9 cellular contexts compared by ENCODE assay signal in the genomic region with DNA sequence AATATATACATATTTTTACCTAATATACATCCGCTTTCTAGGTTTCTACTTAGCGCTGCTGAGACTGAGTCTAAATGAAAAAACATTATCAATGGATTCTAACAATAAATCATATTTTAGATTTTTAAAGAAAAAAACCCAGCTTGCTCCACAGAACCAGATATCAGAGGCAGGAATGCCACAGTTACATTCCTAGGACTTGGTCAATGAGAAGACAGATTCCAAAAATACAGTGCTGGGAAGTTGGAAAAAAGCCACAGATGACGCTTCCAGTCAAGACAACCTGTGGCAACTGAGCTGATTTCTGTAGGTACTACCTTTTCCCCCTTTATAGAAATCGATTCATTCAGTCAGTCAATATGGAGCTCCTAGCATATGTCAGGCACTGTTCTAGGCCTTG. TPM values are rescaled to one million over a fixed set of nuclear protein-coding genes. Genes with fewer than 3 reads are reported as not detected.
DNase-seq lines count a peak whose midpoint lies in the region; TF ChIP-seq lines count a peak whose summit lies in the region.
"Had no signal": no experiment of that assay in that cellular context is flagged by ENCODE, and none has a peak within 500 bp of the region (broad histone marks: within the 10 kb centered on the region; RNA-seq: fewer than 3 reads in every experiment).

No MANE protein-coding gene starts in this region.

- no peaks in the 10 kb centered on the region for H3K9me3 ChIP-seq in CD4-positive, alpha-beta memory T cell (ENCODE audit: control insufficient read depth in 1 of 2, low read length in 2 of 2)
- peaks cover 5% of the 10 kb centered on the region for H3K9me3 ChIP-seq in Karpas-422 (ENCODE audit: low read length)
- no peaks in the 10 kb centered on the region for H3K9me3 ChIP-seq in neural progenitor cell (ENCODE audit: low read depth)
- H3K9me3 ChIP-seq: neutrophil had no signal

- H3K79me2 ChIP-seq in Karpas-422 (ENCODE audit: low read length) = no peaks in the 10 kb centered on the region
- peaks cover 35% of the 10 kb centered on the region for H3K79me2 ChIP-seq in neural progenitor cell (ENCODE audit: low read depth)

- TF ChIP-seq CTCF in coronary artery (IDR thresholded peaks at IDR 0.05) (no peak), neural progenitor cell (IDR thresholded peaks at IDR 0.05) (no peak), GM10266 (IDR thresholded peaks at IDR 0.05; ENCODE audit: control insufficient read depth, insufficient read depth, low read depth, missing control alignments) (no peak)

- no peaks in the 10 kb centered on the region for H3K9me2 ChIP-seq in Karpas-422 (replicated peaks; ENCODE audit: insufficient read depth, low read length)

- peaks cover under 1 to 1% of the 10 kb centered on the region in 2 donors for H3K27me3 Mint-ChIP-seq in CD4-positive, alpha-beta memory T cell
- peaks cover 2% of the 10 kb centered on the region for H3K27me3 Mint-ChIP-seq in neural progenitor cell (ENCODE audit: insufficient read depth, low read depth)

- H3K4me2 ChIP-seq in Karpas-422 (ENCODE audit: low read depth, low read length, poor library complexity, severe bottlenecking) (peak overlapping the region; percentile 84), neural progenitor cell (peak overlapping the region; percentile 42)

- H3K27me3 ChIP-seq in CD4-positive, alpha-beta memory T cell (ENCODE audit: insufficient read depth, low read length) = no peaks in the 10 kb centered on the region
- H3K27me3 ChIP-seq in Karpas-422 (ENCODE audit: low read length) (no peaks in the 10 kb centered on the region), neural progenitor cell (no peaks in the 10 kb centered on the region)

- CTCF ChIA-PET in CD4-positive, alpha-beta memory T cell (lab: Charles Lee; ENCODE audit: partially characterized antibody) = interaction anchor here (1.1 to 2.9 kb wide), 3 partner anchors 12 to 279 kb away, joined by 3 to 15 read pairs (median 10); no protein-coding TSS in a partner anchor

- peaks cover 6 to 17% (median 15%) of the 10 kb centered on the region in 4 donors for H3K4me1 Mint-ChIP-seq in CD4-positive, alpha-beta memory T cell
- H3K4me1 Mint-ChIP-seq in neural progenitor cell = peaks cover 3% of the 10 kb centered on the region

- H3K4me1 ChIP-seq in CD4-positive, alpha-beta memory T cell (ENCODE audit: insufficient read depth, low read length) = peaks cover 13% of the 10 kb centered on the region
- peaks cover 13% of the 10 kb centered on the region for H3K4me1 ChIP-seq in Karpas-422 (ENCODE audit: low read length)
- H3K4me1 ChIP-seq in neural progenitor cell = peaks cover 9% of the 10 kb centered on the region

- peak overlapping the region in 7 of 8 donors; percentile 49 to 89 (median 61) for H3K4me3 Mint-ChIP-seq in CD4-positive, alpha-beta memory T cell
- peak overlapping the region; percentile 68 for H3K4me3 Mint-ChIP-seq in neural progenitor cell

- H3K9ac ChIP-seq in Karpas-422 (ENCODE audit: low read length) = peak overlapping the region; percentile 53
- H3K9ac ChIP-seq in neural progenitor cell = no peak overlapping the region

- H3K36me3 Mint-ChIP-seq in CD4-positive, alpha-beta memory T cell = peaks cover 0 to 2% of the 10 kb centered on the region in 2 donors
- peaks cover 17% of the 10 kb centered on the region for H3K36me3 Mint-ChIP-seq in neural progenitor cell

- H2AFZ ChIP-seq in Karpas-422 (ENCODE audit: low read length) (no peak overlapping the region), neural progenitor cell (replicated peaks) (no peak overlapping the region)

- H3K27ac Mint-ChIP-seq in CD4-positive, alpha-beta memory T cell = peak overlapping the region in 1 of 7 donors; percentile 17
- no peak overlapping the region for H3K27ac Mint-ChIP-seq in neural progenitor cell

- no peak overlapping the region for H3K27ac ChIP-seq in CD4-positive, alpha-beta memory T cell (ENCODE audit: low read depth, low read length)
- H3K27ac ChIP-seq in Karpas-422 (ENCODE audit: low read length) (no peak overlapping the region), coronary artery (no peak overlapping the region), neural progenitor cell (no peak overlapping the region)

- no peak overlapping the region for H3K4me3 ChIP-seq in CD4-positive, alpha-beta memory T cell (ENCODE audit: low read length in 2 of 2)
- H3K4me3 ChIP-seq in Karpas-422 (ENCODE audit: low read length) (peak overlapping the region; percentile 65), coronary artery (peak overlapping the region; percentile 99), neural progenitor cell (no peak overlapping the region)

- peaks cover 0 to 4% (median 1%) of the 10 kb centered on the region in 8 donors for H3K9me3 Mint-ChIP-seq in CD4-positive, alpha-beta memory T cell
- peaks cover 11% of the 10 kb centered on the region for H3K9me3 Mint-ChIP-seq in neural progenitor cell

- H3F3A ChIP-seq in neural progenitor cell (ENCODE audit: low read depth) = peaks cover 7% of the 10 kb centered on the region

- H3K36me3 ChIP-seq in CD4-positive, alpha-beta memory T cell (ENCODE audit: insufficient read depth, low read length) = no peaks in the 10 kb centered on the region
- no peaks in the 10 kb centered on the region for H3K36me3 ChIP-seq in Karpas-422 (ENCODE audit: insufficient read depth, low read length)
- no peaks in the 10 kb centered on the region for H3K36me3 ChIP-seq in neural progenitor cell
- H3K36me3 ChIP-seq: neutrophil had no signal

- no peak for DNase-seq in CD4-positive, alpha-beta memory T cell
- DNase-seq in Karpas-422 (no peak), coronary artery (ENCODE audit: low spot score) (no peak), neural progenitor cell (ENCODE audit: low spot score) (peak; percentile 4), NK-92 (lab: John Stamatoyannopoulos, UW; ENCODE audit: unreplicated experiment) (no peak), DMS53 treated with DMSO at 0.1 percent for 48 hours (lab: John Stamatoyannopoulos, UW; ENCODE audit: unreplicated experiment) (no peak), GM10266 (ENCODE audit: extremely low spot score) (no peak)
- DNase-seq in activated CD4-positive, CD25-positive, alpha-beta regulatory T cell (lab: John Stamatoyannopoulos, UW) = no peak

- intact Hi-C loops in CD4-positive, alpha-beta memory T cell (cut with micrococcal nuclease) = loop anchor here (2.0 kb wide), 1 partner anchor 34 kb away; a partner anchor contains a TSS

- POLR2A ChIA-PET in CD4-positive, alpha-beta memory T cell (lab: Charles Lee; ENCODE audit: partially characterized antibody) = interaction anchor here (1.0 to 2.7 kb wide), 4 partner anchors 35 to 545 kb away, joined by 4 to 23 read pairs (median 14); a partner anchor contains a TSS

- H4K20me1 ChIP-seq in Karpas-422 (ENCODE audit: insufficient read depth, low read depth, low read length) (no peaks in the 10 kb centered on the region), neural progenitor cell (ENCODE audit: low read depth) (no peaks in the 10 kb centered on the region)

RNA-seq across cellular contexts. Expression of a gene that starts 0.6 kb away (rescaled TPM):
- total RNA-seq in CD4-positive, alpha-beta memory T cell = 1 to 10 TPM; 5.9 to 6.3 TPM
- 1 to 10 TPM; 2.4 to 4.7 TPM for polyA plus RNA-seq in CD4-positive, alpha-beta memory T cell
- total RNA-seq in Karpas-422 (2014; rRNA removed; shearing (Covaris generic); ENCODE audit: low replicate concordance) = 8.0 and 13.0 TPM in 2 replicates
- total RNA-seq in neural progenitor cell (ENCODE audit: low replicate concordance) = 22.0 and 33.6 TPM in 2 replicates

RNA-seq across cellular contexts. Expression of a gene that starts 34.4 kb away (rescaled TPM):
- total RNA-seq in CD4-positive, alpha-beta memory T cell = 10 to 100 TPM; 40.6 to 42.4 TPM
- 10 to 100 TPM; 13.7 to 16.8 TPM for polyA plus RNA-seq in CD4-positive, alpha-beta memory T cell
- 26.4 and 31.7 TPM in 2 replicates for total RNA-seq in Karpas-422 (2014; rRNA removed; shearing (Covaris generic); ENCODE audit: low replicate concordance)
- total RNA-seq in neural progenitor cell (ENCODE audit: low replicate concordance) = 19.7 and 20.6 TPM in 2 replicates

Comparison
In these comparisons a context has a peak if more than half of its experiments do, and no peak if none do; other contexts are left out.
1. H3K4me3 ChIP-seq: peak in Karpas-422 (single experiment) and coronary artery (single experiment); none in CD4-positive, alpha-beta memory T cell (0 of 2) and neural progenitor cell (single experiment).